In the genomic region with DNA sequence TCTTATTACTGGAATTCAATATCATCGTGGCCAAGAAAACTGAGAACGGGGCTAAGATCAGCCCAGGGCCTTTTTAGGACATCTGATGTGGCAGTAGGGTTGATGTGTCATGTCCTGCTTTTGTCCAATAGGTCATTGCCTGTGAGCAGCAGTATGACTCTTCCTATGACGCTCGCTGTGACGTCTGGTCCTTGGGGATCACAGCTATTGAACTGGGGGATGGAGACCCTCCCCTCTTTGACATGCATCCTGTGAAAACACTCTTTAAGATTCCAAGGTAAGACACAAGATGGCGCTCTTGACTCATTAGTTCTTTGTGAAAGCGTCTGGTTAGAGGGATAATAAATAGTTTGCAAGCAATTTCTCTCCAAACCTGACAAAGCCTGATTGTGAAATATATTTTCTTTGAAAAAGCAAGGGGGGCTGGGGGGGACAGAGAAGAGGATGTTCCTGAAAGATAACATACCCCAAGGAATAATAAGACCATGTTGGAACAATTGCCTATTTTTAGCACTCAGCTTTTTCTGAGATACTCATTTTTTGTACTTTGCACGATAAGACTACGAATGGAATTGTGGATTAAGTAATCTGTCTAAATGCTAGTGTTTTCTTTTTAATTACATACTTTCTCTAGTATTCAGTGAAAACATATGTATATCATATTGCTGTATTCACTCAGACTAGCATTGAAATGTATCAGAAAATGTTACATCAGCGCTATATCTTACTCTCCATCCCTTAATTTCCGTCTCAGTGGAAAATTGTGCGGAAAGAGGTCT, we compare ENCODE assay signal across 9 cellular contexts. TPM values are rescaled to one million over a fixed set of nuclear protein-coding genes. Genes with fewer than 3 reads are reported as not detected.
DNase-seq lines count a peak whose midpoint lies in the region; ATAC-seq and TF ChIP-seq lines count a peak whose summit lies in the region.
"Had no signal": no experiment of that assay in that cellular context is flagged by ENCODE, and none has a peak within 500 bp of the region (broad histone marks: within the 10 kb centered on the region; RNA-seq: fewer than 3 reads in every experiment).

No MANE protein-coding gene starts in this region.

- TF ChIP-seq RAD21 in SK-N-SH (IDR thresholded peaks at IDR 0.05; ENCODE audit: low read length), result peak; percentile 85

- POLR2A ChIA-PET in SK-N-SH (lab: Yijun Ruan, JAX), result no interaction called here

- DNase-seq in A172 (ENCODE audit: low spot score), result peak; percentile 61
- peak; percentile 68 for DNase-seq in ELR (ENCODE audit: low read depth)
- peak; percentile 28 for DNase-seq in NCI-H1048 (lab: John Stamatoyannopoulos, UW)
- peak; percentile 61 for DNase-seq in SK-N-SH
- peak; percentile 12 for DNase-seq in fibroblast of the conjunctiva (ENCODE audit: low read depth)
- peak; percentile 84 for DNase-seq in retina

- H3K4me1 ChIP-seq in SK-N-SH (ENCODE audit: control insufficient read depth in 1 of 2, insufficient read depth in 2 of 2, low read depth in 1 of 2, low read length in 1 of 2), result peaks cover 0 to 5% of the 10 kb centered on the region in 2 experiments; a peak in 2 of 4 replicates

- H3K27ac ChIP-seq in SK-N-SH (ENCODE audit: low read depth in 2 of 2, low read length in 1 of 2), result no peak overlapping the region
- H3K27ac ChIP-seq: thoracic aorta had no signal

- no peak for ATAC-seq in GM19463 (IDR thresholded peaks at IDR 0.05; ENCODE audit: unreplicated experiment)
- no peak for ATAC-seq in HG03095 (IDR thresholded peaks at IDR 0.05; ENCODE audit: unreplicated experiment)

- H3F3A ChIP-seq in SK-N-SH (replicated peaks; ENCODE audit: insufficient read depth), result no peaks in the 10 kb centered on the region

- WGBS in SK-N-SH (ENCODE audit: low lambda C conversion rate), result 30% methylated on average over 12 of the region's 12 CpGs

- no peak overlapping the region for H3K9ac ChIP-seq in SK-N-SH

- no peak for TF ChIP-seq EP300 in SK-N-SH (IDR thresholded peaks at IDR 0.05; ENCODE audit: borderline replicate concordance in 1 of 2, low read depth in 1 of 2, low read length in 1 of 2)

- H3K9me3 ChIP-seq in SK-N-SH, result no peaks in the 10 kb centered on the region
- H3K9me3 ChIP-seq: thoracic aorta had no signal

- TF ChIP-seq CTCF in SK-N-SH (IDR thresholded peaks at IDR 0.05), result peak; percentile 73

- H3K4me3 ChIP-seq in SK-N-SH (ENCODE audit: low read depth in 2 of 2, low read length in 1 of 2), result peak overlapping the region; percentile 14 to 17; a peak in 2 of 4 replicates
- H3K4me3 ChIP-seq: thoracic aorta had no signal

- H3K27me3 ChIP-seq in SK-N-SH (ENCODE audit: insufficient read depth), result no peaks in the 10 kb centered on the region

- CTCF ChIA-PET in SK-N-SH (lab: Yijun Ruan, JAX), result interaction anchor here (0.6 to 4.5 kb wide), 51 partner anchors 9 to 642 kb away, joined by 3 to 94 read pairs (median 5); a partner anchor contains a TSS

- 0 out of 2 replicates have a peak overlapping the region, but pooled peaks have one; percentile 7 for H3K4me2 ChIP-seq in SK-N-SH

- no peaks in the 10 kb centered on the region for H3K36me3 ChIP-seq in SK-N-SH (replicated peaks in 1 of 2; ENCODE audit: control insufficient read depth in 1 of 2, insufficient read depth in 2 of 2, low read length in 1 of 2)
- H3K36me3 ChIP-seq: thoracic aorta had no signal

- no peaks in the 10 kb centered on the region for H4K20me1 ChIP-seq in SK-N-SH (ENCODE audit: insufficient read depth)

- no peak overlapping the region for H2AFZ ChIP-seq in SK-N-SH (ENCODE audit: low read depth)

- no peaks in the 10 kb centered on the region for H3K9me2 ChIP-seq in SK-N-SH

- H3K79me2 ChIP-seq in SK-N-SH (ENCODE audit: insufficient read depth), result no peaks in the 10 kb centered on the region

TF ChIP-seq in SK-N-SH, 30 proteins besides CTCF, POLR2A, EP300 and RAD21:
- no peak for TF ChIP-seq GABPA (IDR thresholded peaks at IDR 0.05; ENCODE audit: low read depth)
- TF ChIP-seq SMC3 (IDR thresholded peaks at IDR 0.05; ENCODE audit: low read depth, low read length), result peak; percentile 55
TF ChIP-seq in SK-N-SH: peak in this region for 1.

RNA-seq across cellular contexts. Expression of a gene that starts 58.1 kb away (rescaled TPM):
- total RNA-seq in A172 (2014; rRNA removed; shearing (Covaris generic)), result 0.03 TPM in 1 of 2 replicates, not detected in the other
- not detected in 2 replicates for polyA plus RNA-seq in SK-N-SH (2012; rRNA removed)
- polyA plus RNA-seq in SK-N-SH (2012; cell fraction: cytosol; rRNA removed), result under 0.01 TPM in 1 of 2 replicates, not detected in the other
- not detected in 2 replicates for polyA plus RNA-seq in SK-N-SH (2012; cell fraction: nucleus; rRNA removed)
- total RNA-seq: thoracic aorta had no signal

Comparison
In these comparisons a context has a peak if more than half of its experiments do, and no peak if none do; other contexts are left out.
1. DNase-seq: peak in every context shown above with its lines; median percentile 84 in retina; 68 in ELR; 61 in A172; 61 in SK-N-SH; 28 in NCI-H1048; 12 in fibroblast of the conjunctiva.